8 cellular contexts compared by ENCODE assay signal in the genomic region with DNA sequence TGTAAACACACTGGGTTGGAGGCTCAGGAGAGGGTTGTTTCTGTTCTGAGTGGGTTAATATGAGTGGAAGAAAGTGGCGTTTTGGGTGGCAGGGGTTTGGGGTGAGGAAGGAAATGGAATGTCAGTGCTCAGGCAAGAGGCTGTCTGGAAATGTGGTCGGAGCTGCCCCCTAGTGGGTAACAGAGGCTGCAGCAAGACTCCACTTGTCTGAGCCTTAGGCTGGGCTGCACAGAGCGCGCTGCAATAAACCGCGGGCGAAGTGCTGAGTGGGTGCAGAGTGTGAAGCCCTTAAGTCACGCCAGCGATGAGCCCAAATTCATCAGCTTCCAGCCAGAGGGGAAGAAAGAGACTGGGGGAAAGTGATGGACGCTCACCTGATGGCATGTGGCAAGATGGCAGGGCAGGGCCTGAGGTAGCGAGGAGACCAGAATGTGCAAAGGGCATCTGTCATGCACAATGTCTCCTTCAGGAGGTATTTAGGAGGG. TPM values are rescaled to one million over a fixed set of nuclear protein-coding genes. Genes with fewer than 3 reads are reported as not detected.
A peak's percentile ranks its signal among the peaks of the same experiment; 100 is the strongest.
DNase-seq lines count a peak whose midpoint lies in the region; ATAC-seq and FAIRE-seq lines count a peak whose summit lies in the region.

No MANE protein-coding gene starts in this region.

- peak overlapping the region; percentile 69 for H3K4me3 Mint-ChIP-seq in activated naive CD8-positive, alpha-beta T cell

- DNase-seq in DMS153 treated with DMSO at 0.1 percent for 48 hours (lab: John Stamatoyannopoulos, UW; ENCODE audit: unreplicated experiment) = peak; percentile 46
- peak; percentile 80 for DNase-seq in MV-4-11 (lab: John Stamatoyannopoulos, UW)
- DNase-seq in SKM-1 treated with dmso at 0.1 percent for 144 hours (lab: John Stamatoyannopoulos, UW; ENCODE audit: unreplicated experiment) = peak; percentile 45
- peak; percentile 82 for DNase-seq in Right ventricle myocardium superior
- DNase-seq in pulmonary artery endothelial cell (ENCODE audit: low read depth, low spot score) = peak; percentile 30
- DNase-seq in urothelium cell line (ENCODE audit: low spot score) = peak; percentile 91

- H3K4me1 Mint-ChIP-seq in activated naive CD8-positive, alpha-beta T cell (ENCODE audit: low read depth) = peaks cover 6% of the 10 kb centered on the region

- H3K27ac Mint-ChIP-seq in activated naive CD8-positive, alpha-beta T cell = no peak overlapping the region

- H3K9me3 Mint-ChIP-seq in activated naive CD8-positive, alpha-beta T cell (ENCODE audit: low read depth) = no peaks in the 10 kb centered on the region

- H3K36me3 Mint-ChIP-seq in activated naive CD8-positive, alpha-beta T cell = peaks cover 4% of the 10 kb centered on the region

- ATAC-seq in GM21825 (IDR thresholded peaks at IDR 0.05; ENCODE audit: unreplicated experiment) = peak; percentile 82
- ATAC-seq in Right ventricle myocardium superior (ENCODE audit: poor library complexity) = peak; percentile 99

- peaks cover 8% of the 10 kb centered on the region for H3K27me3 Mint-ChIP-seq in activated naive CD8-positive, alpha-beta T cell

- FAIRE-seq in urothelium cell line (lab: Jason Lieb, UNC) = peak; percentile 88

- intact Hi-C loops in Right ventricle myocardium superior (cut with DNase I) = loop anchor here (2.0 kb wide), 1 partner anchor 141 kb away; no protein-coding TSS in a partner anchor

RNA-seq across cellular contexts. Expression of a gene that starts 12.3 kb away (rescaled TPM):
- not detected for total RNA-seq in Right ventricle myocardium superior
- total RNA-seq in pulmonary artery endothelial cell = not detected in 2 replicates

RNA-seq across cellular contexts. Expression of a gene that starts 51.1 kb away (rescaled TPM):
- total RNA-seq in Right ventricle myocardium superior (22.1 TPM), pulmonary artery endothelial cell (30.0 and 43.5 TPM in 2 replicates)

Comparison
In these comparisons a context has a peak if more than half of its experiments do, and no peak if none do; other contexts are left out.
1. Peak in every context shown above with its lines: DNase-seq and ATAC-seq.
2. DNase-seq: peak in every context shown above with its lines; median percentile 91 in urothelium cell line; 82 in Right ventricle myocardium superior; 80 in MV-4-11; 46 in DMS153 treated with DMSO at 0.1 percent for 48 hours; 45 in SKM-1 treated with dmso at 0.1 percent for 144 hours; 30 in pulmonary artery endothelial cell.